8 cellular contexts compared by ENCODE assay signal in genomic region chr6:109381007-109381746, GRCh38. TPM values are rescaled to one million over a fixed set of nuclear protein-coding genes. Genes with fewer than 3 reads are reported as not detected.
DNase-seq lines count a peak whose midpoint lies in the region; ATAC-seq and TF ChIP-seq lines count a peak whose summit lies in the region.

No MANE protein-coding gene starts in this region.

- H3K27me3 ChIP-seq in MM.1S (replicated peaks; ENCODE audit: insufficient read depth, low read length): no peaks in the 10 kb centered on the region
- no peaks in the 10 kb centered on the region for H3K27me3 ChIP-seq in adipocyte (replicated peaks; ENCODE audit: control insufficient read depth, insufficient read depth, low read length)

- ATAC-seq in HG03439 (IDR thresholded peaks at IDR 0.05; ENCODE audit: unreplicated experiment): no peak

- TF ChIP-seq CTCF in MM.1S (IDR thresholded peaks at IDR 0.05; ENCODE audit: low read length): no peak

- H3K4me3 ChIP-seq in MM.1S (ENCODE audit: low read length) (peak overlapping the region; percentile 92), adipocyte (ENCODE audit: low read length) (peak overlapping the region; percentile 100)

- DNase-seq in NCI-H2107 treated with DMSO at 0.1 percent for 48 hours (lab: John Stamatoyannopoulos, UW; ENCODE audit: unreplicated experiment) (peak; percentile 61), NCI-H2107 (lab: John Stamatoyannopoulos, UW) (no peak), MM.1S (peak; percentile 9), adipocyte (ENCODE audit: low read depth) (peak; percentile 48), kidney glomerular epithelial cell (lab: John Stamatoyannopoulos, UW) (peak; percentile 69), HPDE6-E6E7 (ENCODE audit: extremely low spot score) (no peak)

- no peaks in the 10 kb centered on the region for H3K9me2 ChIP-seq in MM.1S (replicated peaks; ENCODE audit: insufficient read depth, low read length)

- H3K4me2 ChIP-seq in MM.1S (ENCODE audit: low read depth, low read length): peak overlapping the region; percentile 92

- peaks cover 35% of the 10 kb centered on the region for H4K20me1 ChIP-seq in MM.1S (ENCODE audit: insufficient read depth, low read length)

- peaks cover 11% of the 10 kb centered on the region; the same call in 1 of the 2 replicates for H3K4me1 ChIP-seq in MM.1S (ENCODE audit: low read length)
- peaks cover 40% of the 10 kb centered on the region for H3K4me1 ChIP-seq in adipocyte (ENCODE audit: control insufficient read depth, insufficient read depth, low read length)

- H3K9me3 ChIP-seq in MM.1S (replicated peaks; ENCODE audit: insufficient read depth, low read length) (no peaks in the 10 kb centered on the region), adipocyte (ENCODE audit: control insufficient read depth, low read length) (no peaks in the 10 kb centered on the region)

- H3K36me3 ChIP-seq in MM.1S (replicated peaks; ENCODE audit: insufficient read depth, low read length): peaks cover 10% of the 10 kb centered on the region
- H3K36me3 ChIP-seq in adipocyte (ENCODE audit: control insufficient read depth, insufficient read depth, low read length, severe bottlenecking): peaks cover 28% of the 10 kb centered on the region

- no peak overlapping the region for H2AFZ ChIP-seq in MM.1S (ENCODE audit: low read length)

- H3K27ac ChIP-seq in MM.1S (ENCODE audit: low read length): peak overlapping the region; percentile 98; the same call in 1 of the 2 replicates
- peak overlapping the region; percentile 98 for H3K27ac ChIP-seq in temporal lobe (ENCODE audit: low read depth, low read length)

- H3K79me2 ChIP-seq in MM.1S (ENCODE audit: low read length): peaks cover 57% of the 10 kb centered on the region

- H3F3A ChIP-seq in MM.1S (ENCODE audit: insufficient read depth, low read length): peaks cover 24% of the 10 kb centered on the region

- H3K9ac ChIP-seq in MM.1S (ENCODE audit: low read length): peak overlapping the region; percentile 84
- peak overlapping the region; percentile 98 for H3K9ac ChIP-seq in adipocyte (ENCODE audit: low read length)

RNA-seq across cellular contexts. Expression of gene CD164, which starts 1.1 kb away (rescaled TPM):
- total RNA-seq in temporal lobe: 39.1 TPM

RNA-seq across cellular contexts. Expression of gene PPIL6, which starts 59.3 kb away (rescaled TPM):
- total RNA-seq in temporal lobe: 21.1 TPM

RNA-seq across cellular contexts. Expression of gene SMPD2, which starts 59.3 kb away (rescaled TPM):
- 3.4 TPM for total RNA-seq in temporal lobe

Comparison
In these comparisons a context has a peak if more than half of its experiments do, and no peak if none do; other contexts are left out.
1. DNase-seq: peak in NCI-H2107 treated with DMSO at 0.1 percent for 48 hours (single experiment), MM.1S (single experiment), adipocyte (single experiment) and kidney glomerular epithelial cell (single experiment); none in NCI-H2107 (single experiment) and HPDE6-E6E7 (single experiment).